26 cellular contexts compared by ENCODE assay signal in the genomic region with DNA sequence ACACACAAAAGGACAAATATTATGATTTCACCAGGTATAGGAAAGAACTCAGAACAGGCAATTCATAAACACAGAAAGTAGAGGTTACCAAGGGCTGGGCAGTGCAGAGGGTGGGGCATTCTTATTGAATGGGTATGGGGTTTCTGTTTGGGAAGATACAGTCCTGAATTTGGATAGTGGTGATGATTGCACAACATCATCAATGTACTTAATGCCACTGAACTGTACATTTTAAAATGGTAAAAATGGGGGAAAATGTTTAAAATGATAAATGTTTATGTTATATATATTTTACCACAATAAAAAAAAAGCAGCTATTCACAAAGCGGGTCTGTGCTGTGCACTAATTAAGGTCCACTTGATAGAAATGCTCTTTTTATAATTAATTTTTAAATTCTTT.
"Had no signal": no experiment of that assay in that cellular context is flagged by ENCODE, and none has a peak within 500 bp of the region (broad histone marks: within the 10 kb centered on the region; RNA-seq: fewer than 3 reads in every experiment).

No MANE protein-coding gene starts in this region.

- H3K27me3 ChIP-seq: colonic mucosa, esophagus squamous epithelium, gastrocnemius medialis, heart right ventricle, left lung had no signal

- DNase-seq: colonic mucosa; cortex of kidney; effector CD8-positive, alpha-beta T cell; effector memory CD8-positive, alpha-beta T cell; endodermal cell; erythroblast; esophagus squamous epithelium; foreskin fibroblast; foreskin melanocyte; gastrocnemius medialis; glutamatergic neuron; head of caudate nucleus; heart right ventricle; hippocampal formation; left cardiac atrium; left lung; left ventricle myocardium superior; lower lobe of right lung; mesenchymal stem cell; mucosa of descending colon; naive B cell had no signal

- H3K36me3 ChIP-seq: colonic mucosa, esophagus squamous epithelium, gastrocnemius medialis, heart right ventricle, left lung, lower lobe of right lung had no signal

- ATAC-seq: effector memory CD8-positive, alpha-beta T cell; esophagus mucosa; gastrocnemius medialis; heart right ventricle; left cardiac atrium; left lung; left ventricle myocardium superior; lower lobe of right lung; mucosa of descending colon had no signal

- H3K4me3 ChIP-seq: colonic mucosa, esophagus squamous epithelium, gastrocnemius medialis, heart right ventricle, left lung, lower lobe of right lung, mucosa of descending colon had no signal

- FAIRE-seq: endometrium, islet of Langerhans, keratinocyte had no signal

- H3K9me3 ChIP-seq: colonic mucosa, esophagus squamous epithelium, gastrocnemius medialis, heart right ventricle, left lung, lower lobe of right lung, mucosa of descending colon had no signal

- H3K4me1 ChIP-seq: gastrocnemius medialis, heart right ventricle, left lung, lower lobe of right lung had no signal

- H3K27ac ChIP-seq: colonic mucosa, epithelial cell of prostate, esophagus squamous epithelium, gastrocnemius medialis, heart right ventricle, left lung, lower lobe of right lung had no signal
